ENCODE assay signal across 11 cellular contexts in genomic region chr6:104638841-104639290, GRCh38.
DNase-seq lines count a peak whose midpoint lies in the region; ATAC-seq and TF ChIP-seq lines count a peak whose summit lies in the region.
"Had no signal": no experiment of that assay in that cellular context is flagged by ENCODE, and none has a peak within 500 bp of the region (broad histone marks: within the 10 kb centered on the region; RNA-seq: fewer than 3 reads in every experiment).

No MANE protein-coding gene starts in this region.

- peak; percentile 33 to 92 (median 86) for ATAC-seq in heart right ventricle
- ATAC-seq: T-cell had no signal

- H3K27me3 ChIP-seq in adipocyte (replicated peaks; ENCODE audit: control insufficient read depth, insufficient read depth, low read length) = no peaks in the 10 kb centered on the region
- no peaks in the 10 kb centered on the region for H3K27me3 ChIP-seq in heart right ventricle

- H3K27ac Mint-ChIP-seq in Calu3 (ENCODE audit: unreplicated experiment) = no peak overlapping the region
- H3K27ac Mint-ChIP-seq: T-cell had no signal

- H3K9me3 ChIP-seq in adipocyte (ENCODE audit: control insufficient read depth, low read length) (no peaks in the 10 kb centered on the region), heart right ventricle (peaks cover 0 to 15% (median 0%) of the 10 kb centered on the region in 11 donors)

- DNase-seq in KG1 (lab: John Stamatoyannopoulos, UW) (peak; percentile 36), adipocyte (ENCODE audit: low read depth) (peak; percentile 91), heart right ventricle (peak in 1 of 2 donors; percentile 23), skeletal muscle cell (ENCODE audit: low read depth) (peak; percentile 85), NCI-H69 (lab: John Stamatoyannopoulos, UW) (no peak), foreskin melanocyte (no peak), Calu3 (no peak), DMS153 treated with DMSO at 0.1 percent for 48 hours (lab: John Stamatoyannopoulos, UW; ENCODE audit: unreplicated experiment) (no peak)
- DNase-seq: DMS153, NCI-H510A, T-cell had no signal

- BruUV-seq in Calu3 (replicated peaks; lab: Mats Ljungman, UMichigan) = no TSS peak

- H3K4me3 ChIP-seq in adipocyte (ENCODE audit: low read length) = peak overlapping the region; percentile 50
- H3K4me3 ChIP-seq in heart right ventricle = no peak overlapping the region
- no peak overlapping the region for H3K4me3 ChIP-seq in skeletal muscle cell (ENCODE audit: low read depth, low read length)

- no peaks in the 10 kb centered on the region for H3K9me3 Mint-ChIP-seq in Calu3 (ENCODE audit: low read depth, unreplicated experiment)
- H3K9me3 Mint-ChIP-seq: T-cell had no signal

- H3K36me3 ChIP-seq in adipocyte (ENCODE audit: control insufficient read depth, insufficient read depth, low read length, severe bottlenecking) (no peaks in the 10 kb centered on the region), heart right ventricle (no peaks in the 10 kb centered on the region)

- no peak overlapping the region for H3K4me3 Mint-ChIP-seq in Calu3 (ENCODE audit: low read depth, unreplicated experiment)
- H3K4me3 Mint-ChIP-seq: T-cell had no signal

- WGBS in heart right ventricle, 2 donors = 37 to 53% methylated on average over 4 of the region's 4 CpGs

- peak overlapping the region; percentile 73 for H3K9ac ChIP-seq in adipocyte (ENCODE audit: low read length)

- no peaks in the 10 kb centered on the region for H3K36me3 Mint-ChIP-seq in Calu3 (ENCODE audit: insufficient read depth, unreplicated experiment)
- H3K36me3 Mint-ChIP-seq: T-cell had no signal

- H3K4me1 ChIP-seq in adipocyte (ENCODE audit: control insufficient read depth, insufficient read depth, low read length) = peaks cover 41% of the 10 kb centered on the region
- peaks cover 0 to 41% (median 16%) of the 10 kb centered on the region in 9 donors for H3K4me1 ChIP-seq in heart right ventricle

- no peaks in the 10 kb centered on the region for H3K27me3 Mint-ChIP-seq in Calu3 (ENCODE audit: unreplicated experiment)
- H3K27me3 Mint-ChIP-seq: T-cell had no signal

- peak overlapping the region in 9 of 10 donors; percentile 10 to 71 (median 46) for H3K27ac ChIP-seq in heart right ventricle

- no peaks in the 10 kb centered on the region for H3K4me1 Mint-ChIP-seq in Calu3 (ENCODE audit: low read depth, unreplicated experiment)

- intact Hi-C loops in heart right ventricle (cut with DNase I) = loop anchor here in 3 of 10 donors (5.0 to 10.0 kb wide), 4 partner anchors 66 to 128 kb away; no protein-coding TSS in a partner anchor
- intact Hi-C loops in Calu3 (cut with micrococcal nuclease; ENCODE audit: unreplicated experiment) = no loop called here

- TF ChIP-seq CTCF in heart right ventricle (IDR thresholded peaks at IDR 0.05) (no peak), Calu3 (IDR thresholded peaks at IDR 0.05; ENCODE audit: unreplicated experiment) (no peak)

- CTCF ChIA-PET in Calu3 (lab: Charles Lee) = no interaction called here

Comparison
In these comparisons a context has a peak if more than half of its experiments do, and no peak if none do; other contexts are left out.
1. DNase-seq: peak in KG1 (single experiment), adipocyte (single experiment) and skeletal muscle cell (single experiment); none in NCI-H69 (single experiment), foreskin melanocyte (single experiment), Calu3 (single experiment) and DMS153 treated with DMSO at 0.1 percent for 48 hours (single experiment).